17 cellular contexts compared by ENCODE assay signal in the genomic region with DNA sequence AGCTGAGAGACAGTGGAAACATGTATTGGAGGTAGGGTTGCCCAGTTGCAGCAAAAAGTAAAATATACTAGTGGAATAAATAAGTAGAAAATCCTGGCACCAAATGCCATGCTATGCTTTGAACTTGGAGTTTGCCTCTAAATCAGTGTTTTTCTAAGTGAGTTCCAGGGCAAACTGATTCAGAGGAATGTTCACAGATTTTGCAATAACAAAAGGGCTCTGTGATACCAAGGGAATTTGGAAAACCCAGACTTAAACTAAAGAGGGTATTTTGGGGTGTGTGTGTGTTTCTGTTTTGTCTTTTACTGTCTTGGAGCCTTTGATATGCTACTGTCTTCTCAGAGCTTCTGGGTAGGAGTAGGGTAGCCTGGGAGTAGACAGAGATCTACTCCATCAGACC. TPM values are rescaled to one million over a fixed set of nuclear protein-coding genes. Genes with fewer than 3 reads are reported as not detected.
DNase-seq lines count a peak whose midpoint lies in the region; ATAC-seq and TF ChIP-seq lines count a peak whose summit lies in the region.
"Had no signal": no experiment of that assay in that cellular context is flagged by ENCODE, and none has a peak within 500 bp of the region (broad histone marks: within the 10 kb centered on the region; RNA-seq: fewer than 3 reads in every experiment).

No MANE protein-coding gene starts in this region.

- H3K4me3 Mint-ChIP-seq in GM23338 = no peak overlapping the region
- no peak overlapping the region for H3K4me3 Mint-ChIP-seq in natural killer cell
- no peak overlapping the region for H3K4me3 Mint-ChIP-seq in CD8-positive, alpha-beta memory T cell
- H3K4me3 Mint-ChIP-seq in stimulated activated memory B cell treated with anti-CD40 and anti-IgM and Interleukin-4, amounts not matched to agents 10 μg/mL and 1 μg/mL and 100 μg/mL, for 72 hours = no peak overlapping the region
- H3K4me3 Mint-ChIP-seq: CD4-positive, alpha-beta T cell; H9 had no signal

- H3K27ac Mint-ChIP-seq in GM23338 (no peak overlapping the region), natural killer cell (no peak overlapping the region)
- H3K27ac Mint-ChIP-seq in CD8-positive, alpha-beta memory T cell = no peak overlapping the region
- no peak overlapping the region for H3K27ac Mint-ChIP-seq in stimulated activated memory B cell treated with anti-CD40 and anti-IgM and Interleukin-4, amounts not matched to agents 10 μg/mL and 1 μg/mL and 100 μg/mL, for 72 hours
- H3K27ac Mint-ChIP-seq: CD4-positive, alpha-beta T cell; H9 had no signal

- DNase-seq in GM23338 (ENCODE audit: low spot score) (peak; percentile 26), esophagus muscularis mucosa (ENCODE audit: extremely low spot score) (peak; percentile 8), omental fat pad (ENCODE audit: low spot score) (no peak), natural killer cell (no peak), NCI-H82 (lab: John Stamatoyannopoulos, UW) (no peak)
- no peak for DNase-seq in CD8-positive, alpha-beta memory T cell
- DNase-seq: ACHN; AML-193; Calu3; CD4-positive, alpha-beta T cell; DMS79 treated with DMSO at 0.1 percent for 48 hours; GF-D8; H9; IMR-90 had no signal

- H4K20me1 ChIP-seq in GM23338 (replicated peaks; ENCODE audit: insufficient read depth) = no peaks in the 10 kb centered on the region

- intact Hi-C loops in esophagus muscularis mucosa (cut with DNase I) = no loop called here
- intact Hi-C loops in natural killer cell (cut with micrococcal nuclease) = no loop called here

- no peaks in the 10 kb centered on the region for H3K9me2 ChIP-seq in GM23338 (ENCODE audit: insufficient read depth)

- H3K27ac ChIP-seq in GM23338 (ENCODE audit: low read depth) (no peak overlapping the region), esophagus muscularis mucosa (replicated peaks in 1 of 4) (no peak overlapping the region)
- no peak overlapping the region for H3K27ac ChIP-seq in CD8-positive, alpha-beta memory T cell (ENCODE audit: low read depth, low read length)
- H3K27ac ChIP-seq: C4-2B had no signal

- no peak overlapping the region for H2AFZ ChIP-seq in GM23338

- H3K27me3 Mint-ChIP-seq in GM23338 (ENCODE audit: insufficient read depth, low read depth, poor library complexity) (no peaks in the 10 kb centered on the region), natural killer cell (ENCODE audit: low read depth in 2 of 2) (peaks cover 4 to 13% of the 10 kb centered on the region in 2 donors)
- peaks cover 4 to 19% of the 10 kb centered on the region in 2 donors for H3K27me3 Mint-ChIP-seq in CD8-positive, alpha-beta memory T cell
- H3K27me3 Mint-ChIP-seq in stimulated activated memory B cell treated with anti-CD40 and anti-IgM and Interleukin-4, amounts not matched to agents 10 μg/mL and 1 μg/mL and 100 μg/mL, for 72 hours = no peaks in the 10 kb centered on the region
- H3K27me3 Mint-ChIP-seq: CD4-positive, alpha-beta T cell had no signal

- no peaks in the 10 kb centered on the region for H3K9me3 Mint-ChIP-seq in GM23338
- no peaks in the 10 kb centered on the region for H3K9me3 Mint-ChIP-seq in natural killer cell
- no peaks in the 10 kb centered on the region for H3K9me3 Mint-ChIP-seq in CD8-positive, alpha-beta memory T cell
- H3K9me3 Mint-ChIP-seq in stimulated activated memory B cell treated with anti-CD40 and anti-IgM and Interleukin-4, amounts not matched to agents 10 μg/mL and 1 μg/mL and 100 μg/mL, for 72 hours = no peaks in the 10 kb centered on the region
- H3K9me3 Mint-ChIP-seq: CD4-positive, alpha-beta T cell; H9 had no signal

- no peak for TF ChIP-seq EP300 in esophagus muscularis mucosa (IDR thresholded peaks at IDR 0.05)

- H3K36me3 ChIP-seq in GM23338 (ENCODE audit: insufficient read depth) (no peaks in the 10 kb centered on the region), esophagus muscularis mucosa (no peaks in the 10 kb centered on the region)
- H3K36me3 ChIP-seq in CD8-positive, alpha-beta memory T cell (ENCODE audit: insufficient read depth, low read length) = no peaks in the 10 kb centered on the region

- no peaks in the 10 kb centered on the region for H3F3A ChIP-seq in GM23338 (replicated peaks; ENCODE audit: low read depth)

- H3K79me2 ChIP-seq in GM23338 (replicated peaks; ENCODE audit: insufficient read depth) = no peaks in the 10 kb centered on the region

- no peaks in the 10 kb centered on the region for H3K9me3 ChIP-seq in esophagus muscularis mucosa
- H3K9me3 ChIP-seq in CD8-positive, alpha-beta memory T cell (ENCODE audit: low read length) = no peaks in the 10 kb centered on the region

- ATAC-seq in GM23338 = no peak
- ATAC-seq in omental fat pad (ENCODE audit: low FRiP score) = peak; percentile 80
- ATAC-seq in natural killer cell = no peak
- no peak for ATAC-seq in stimulated activated memory B cell treated with anti-CD40 and anti-IgM and Interleukin-4, amounts not matched to agents 10 μg/mL and 1 μg/mL and 100 μg/mL, for 72 hours
- ATAC-seq: K562 had no signal

- TF ChIP-seq CTCF in GM23338 (conservative IDR thresholded peaks at IDR 0.05; ENCODE audit: low read depth in 2 of 2) = no peak
- no peak for TF ChIP-seq CTCF in esophagus muscularis mucosa (IDR thresholded peaks at IDR 0.05)
- TF ChIP-seq CTCF in omental fat pad (IDR thresholded peaks at IDR 0.05) = no peak
- no peak for TF ChIP-seq CTCF in natural killer cell (IDR thresholded peaks at IDR 0.05)

- H3K4me3 ChIP-seq in GM23338 (no peak overlapping the region), esophagus muscularis mucosa (no peak overlapping the region)
- no peak overlapping the region for H3K4me3 ChIP-seq in CD8-positive, alpha-beta memory T cell (ENCODE audit: low read length)
- H3K4me3 ChIP-seq: K562 had no signal

- H3K4me1 Mint-ChIP-seq in GM23338 = peaks cover 8% of the 10 kb centered on the region
- no peaks in the 10 kb centered on the region for H3K4me1 Mint-ChIP-seq in natural killer cell
- peaks cover 0 to 5% (median 2%) of the 10 kb centered on the region in 3 donors for H3K4me1 Mint-ChIP-seq in CD8-positive, alpha-beta memory T cell
- H3K4me1 Mint-ChIP-seq in stimulated activated memory B cell treated with anti-CD40 and anti-IgM and Interleukin-4, amounts not matched to agents 10 μg/mL and 1 μg/mL and 100 μg/mL, for 72 hours = peaks cover 8% of the 10 kb centered on the region

- CTCF ChIA-PET in CD8-positive, alpha-beta memory T cell (lab: Charles Lee) = no interaction called here

- no peak overlapping the region for H3K4me2 ChIP-seq in GM23338

- H3K27me3 ChIP-seq in GM23338 (ENCODE audit: insufficient read depth) (no peaks in the 10 kb centered on the region), esophagus muscularis mucosa (no peaks in the 10 kb centered on the region)
- H3K27me3 ChIP-seq in CD8-positive, alpha-beta memory T cell (ENCODE audit: insufficient read depth, low read length, poor library complexity, severe bottlenecking) = no peaks in the 10 kb centered on the region

- peaks cover 9% of the 10 kb centered on the region; the same call in 1 of the 2 replicates for H3K4me1 ChIP-seq in GM23338 (ENCODE audit: insufficient read depth)
- peaks cover 0 to 2% (median 0%) of the 10 kb centered on the region in 4 donors for H3K4me1 ChIP-seq in esophagus muscularis mucosa
- no peaks in the 10 kb centered on the region for H3K4me1 ChIP-seq in CD8-positive, alpha-beta memory T cell (ENCODE audit: insufficient read depth, low read length)

- H3K36me3 Mint-ChIP-seq in GM23338 (ENCODE audit: low read depth) (no peaks in the 10 kb centered on the region), natural killer cell (no peaks in the 10 kb centered on the region)
- H3K36me3 Mint-ChIP-seq in CD8-positive, alpha-beta memory T cell = no peaks in the 10 kb centered on the region
- no peaks in the 10 kb centered on the region for H3K36me3 Mint-ChIP-seq in stimulated activated memory B cell treated with anti-CD40 and anti-IgM and Interleukin-4, amounts not matched to agents 10 μg/mL and 1 μg/mL and 100 μg/mL, for 72 hours

- TF ChIP-seq POLR2A in esophagus muscularis mucosa (IDR thresholded peaks at IDR 0.05; ENCODE audit: low read depth) = no peak

- POLR2A ChIA-PET in CD8-positive, alpha-beta memory T cell (lab: Charles Lee) = no interaction called here

TF ChIP-seq in GM23338, 12 proteins besides CTCF, POLR2A, EP300 and RAD21 (continues in another document):
- TF ChIP-seq ZNF114 (CRISPR knock-in tag; IDR thresholded peaks at IDR 0.05) (no peak), CREB1 (CRISPR knock-in tag; IDR thresholded peaks at IDR 0.05; ENCODE audit: low read depth) (no peak)

RNA-seq across cellular contexts. Expression of gene SLC26A4, which starts 39.9 kb away (rescaled TPM):
- 0.07 TPM in 1 of 2 replicates, not detected in the other for total RNA-seq in GM23338 (2014; rRNA removed; shearing (Covaris generic))
- not detected in 2 replicates for polyA plus RNA-seq in GM23338 (2016; fragmentation: Nextera tagmentation; extraction: Ambion mirVana)
- total RNA-seq in esophagus muscularis mucosa (1 to 10 TPM in 1 of 4 donors, under 1 TPM in 3; 0.17 to 1.2 (median 0.46) TPM), omental fat pad (1 to 10 TPM in 2 of 4 donors, under 1 TPM in 2; 0.65 to 2.2 (median 0.98) TPM), natural killer cell (under 1 TPM in 1 of 3 donors, not detected in 2; 0.45 TPM)
- total RNA-seq in CD8-positive, alpha-beta memory T cell = 1 to 10 TPM in 1 of 2 experiments, under 1 TPM in 1; 0.78 to 2.1 TPM
- not detected for polyA plus RNA-seq in CD8-positive, alpha-beta memory T cell
- total RNA-seq: CD4-positive, alpha-beta T cell had no signal

RNA-seq across cellular contexts. Expression of gene CBLL1, which starts 43.4 kb away (rescaled TPM):
- total RNA-seq in GM23338 (2014; rRNA removed; shearing (Covaris generic)) = 31.1 and 65.4 TPM in 2 replicates
- 54.1 and 67.4 TPM in 2 replicates for polyA plus RNA-seq in GM23338 (2016; fragmentation: Nextera tagmentation; extraction: Ambion mirVana)
- total RNA-seq in esophagus muscularis mucosa (10 to 100 TPM; 60.1 to 67.3 (median 63.6) TPM), omental fat pad (10 to 100 TPM; 24.8 to 36.9 (median 30.0) TPM), natural killer cell (10 to 100 TPM; 62.7 to 85.8 (median 82.0) TPM)
- 10 to 100 TPM; 42.7 to 49.3 TPM for total RNA-seq in CD8-positive, alpha-beta memory T cell
- polyA plus RNA-seq in CD8-positive, alpha-beta memory T cell = 89.7 TPM

Comparison
In these comparisons a context has a peak if more than half of its experiments do, and no peak if none do; other contexts are left out.
1. DNase-seq: peak in GM23338 (single experiment) and esophagus muscularis mucosa (single experiment); none in omental fat pad (single experiment), natural killer cell (single experiment), CD8-positive, alpha-beta memory T cell (0 of 5) and NCI-H82 (single experiment).